Comparison of ENCODE assay signal across 9 cellular contexts in genomic region chrX:40201486-40201885, GRCh38.
DNase-seq lines count a peak whose midpoint lies in the region; ATAC-seq lines count a peak whose summit lies in the region.
"Had no signal": no experiment of that assay in that cellular context is flagged by ENCODE, and none has a peak within 500 bp of the region (broad histone marks: within the 10 kb centered on the region; RNA-seq: fewer than 3 reads in every experiment).

No MANE protein-coding gene starts in this region.

- peaks cover 0 to 1% (median 0%) of the 10 kb centered on the region in 8 donors for H3K9me3 Mint-ChIP-seq in CD4-positive, alpha-beta memory T cell
- no peaks in the 10 kb centered on the region for H3K9me3 Mint-ChIP-seq in T-helper 2 cell treated with Interferon-gamma antibody and Interleukin-4, amounts not matched to agents 5 μg/mL and 100 μg/mL, for 36 hours

- peaks cover 9% of the 10 kb centered on the region for H3K4me1 ChIP-seq in CD4-positive, alpha-beta memory T cell (ENCODE audit: insufficient read depth, low read length)

- CTCF ChIA-PET in CD4-positive, alpha-beta memory T cell (lab: Charles Lee; ENCODE audit: partially characterized antibody) = no interaction called here

- H3K4me1 Mint-ChIP-seq in CD4-positive, alpha-beta memory T cell = peaks cover 5 to 17% (median 9%) of the 10 kb centered on the region in 4 donors
- H3K4me1 Mint-ChIP-seq in T-helper 2 cell treated with Interferon-gamma antibody and Interleukin-4, amounts not matched to agents 5 μg/mL and 100 μg/mL, for 36 hours (ENCODE audit: low read depth) = peaks cover 16% of the 10 kb centered on the region

- intact Hi-C loops in CD4-positive, alpha-beta memory T cell (cut with micrococcal nuclease) = no loop called here

- H3K27me3 Mint-ChIP-seq in CD4-positive, alpha-beta memory T cell = no peaks in the 10 kb centered on the region
- no peaks in the 10 kb centered on the region for H3K27me3 Mint-ChIP-seq in T-helper 2 cell treated with Interferon-gamma antibody and Interleukin-4, amounts not matched to agents 5 μg/mL and 100 μg/mL, for 36 hours (ENCODE audit: low read depth)

- no peaks in the 10 kb centered on the region for H3K9me3 ChIP-seq in CD4-positive, alpha-beta memory T cell (ENCODE audit: control insufficient read depth in 1 of 2, low read length in 2 of 2)

- POLR2A ChIA-PET in CD4-positive, alpha-beta memory T cell (lab: Charles Lee; ENCODE audit: partially characterized antibody) = interaction anchor here (2.5 kb wide), 1 partner anchor 25 kb away, joined by 12 read pairs; no protein-coding TSS in a partner anchor

- ATAC-seq in GM18870 (IDR thresholded peaks at IDR 0.05; ENCODE audit: unreplicated experiment) (peak; percentile 81), HG02885 (IDR thresholded peaks at IDR 0.05; ENCODE audit: poor library complexity, unreplicated experiment) (peak; percentile 92)

- H3K27ac Mint-ChIP-seq in CD4-positive, alpha-beta memory T cell = peak overlapping the region in 6 of 7 donors; percentile 44 to 85 (median 68)
- peak overlapping the region; percentile 93 for H3K27ac Mint-ChIP-seq in T-helper 2 cell treated with Interferon-gamma antibody and Interleukin-4, amounts not matched to agents 5 μg/mL and 100 μg/mL, for 36 hours

- DNase-seq in CD4-positive, alpha-beta memory T cell = peak in 3 of 5 donors; percentile 12 to 47 (median 24)
- peak; percentile 49 for DNase-seq in T-helper 2 cell treated with Interferon-gamma antibody and Interleukin-4, amounts not matched to agents 5 μg/mL and 100 μg/mL, for 36 hours (ENCODE audit: low spot score)
- DNase-seq in cerebellum (ENCODE audit: low spot score) = no peak
- no peak for DNase-seq in NCI-H2171 (lab: John Stamatoyannopoulos, UW)
- no peak for DNase-seq in mucosa of gallbladder (ENCODE audit: low spot score)
- no peak for DNase-seq in A172 (ENCODE audit: low spot score)
- DNase-seq: islet precursor cell had no signal

- H3K36me3 Mint-ChIP-seq in CD4-positive, alpha-beta memory T cell = no peaks in the 10 kb centered on the region
- no peaks in the 10 kb centered on the region for H3K36me3 Mint-ChIP-seq in T-helper 2 cell treated with Interferon-gamma antibody and Interleukin-4, amounts not matched to agents 5 μg/mL and 100 μg/mL, for 36 hours (ENCODE audit: low read depth)

- no peak overlapping the region for H3K27ac ChIP-seq in CD4-positive, alpha-beta memory T cell (ENCODE audit: low read depth, low read length)

- no peak overlapping the region for H3K4me3 Mint-ChIP-seq in CD4-positive, alpha-beta memory T cell
- H3K4me3 Mint-ChIP-seq in T-helper 2 cell treated with Interferon-gamma antibody and Interleukin-4, amounts not matched to agents 5 μg/mL and 100 μg/mL, for 36 hours = peak overlapping the region; percentile 62

- no peak overlapping the region for H3K4me3 ChIP-seq in CD4-positive, alpha-beta memory T cell (ENCODE audit: low read length in 2 of 2)

- H3K36me3 ChIP-seq in CD4-positive, alpha-beta memory T cell (ENCODE audit: insufficient read depth, low read length) = no peaks in the 10 kb centered on the region

- no peaks in the 10 kb centered on the region for H3K27me3 ChIP-seq in CD4-positive, alpha-beta memory T cell (ENCODE audit: insufficient read depth, low read length)

Comparison
In these comparisons a context has a peak if more than half of its experiments do, and no peak if none do; other contexts are left out.
1. DNase-seq: peak in CD4-positive, alpha-beta memory T cell (3 of 5) and T-helper 2 cell treated with Interferon-gamma antibody and Interleukin-4, amounts not matched to agents 5 μg/mL and 100 μg/mL, for 36 hours (single experiment); none in cerebellum (single experiment), NCI-H2171 (single experiment), mucosa of gallbladder (single experiment) and A172 (single experiment).